In the genomic region with DNA sequence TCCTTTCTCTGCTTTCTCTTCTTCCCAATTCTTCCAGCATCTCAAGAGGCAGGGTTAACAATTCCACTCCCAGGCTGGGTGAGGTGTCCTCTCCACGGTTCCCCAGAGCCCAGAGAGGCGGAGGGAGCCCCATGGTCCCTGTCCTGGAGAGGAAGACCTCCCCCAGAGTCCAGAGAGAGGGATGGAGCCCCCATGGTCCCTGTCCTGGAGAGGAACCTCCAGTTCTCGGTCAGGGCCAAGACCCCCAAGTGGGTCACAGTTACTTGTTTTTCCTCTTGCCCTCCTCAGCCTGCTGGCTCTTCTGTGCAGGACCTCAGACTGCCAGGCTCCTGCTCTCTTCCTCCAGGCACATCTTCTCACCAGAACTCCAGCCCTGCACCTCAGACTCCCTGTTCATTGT, we compare ENCODE assay signal across 15 cellular contexts.
DNase-seq lines count a peak whose midpoint lies in the region; TF ChIP-seq lines count a peak whose summit lies in the region.
"Had no signal": no experiment of that assay in that cellular context is flagged by ENCODE, and none has a peak within 500 bp of the region (broad histone marks: within the 10 kb centered on the region; RNA-seq: fewer than 3 reads in every experiment).

No MANE protein-coding gene starts in this region.

- POLR2A ChIA-PET in A673 (lab: Charles Lee; ENCODE audit: low non-redundant PET) = interaction anchor here (0.6 kb wide), 1 partner anchor 145 kb away, joined by 3 read pairs; no protein-coding TSS in a partner anchor

- H3K9me3 ChIP-seq in SJSA1 (replicated peaks) = no peaks in the 10 kb centered on the region
- H3K9me3 ChIP-seq in A673 (ENCODE audit: low read depth, low read length, poor library complexity, severe bottlenecking) = no peaks in the 10 kb centered on the region
- H3K9me3 ChIP-seq: Caco-2, prostate gland, SJCRH30, testis had no signal

- H3K36me3 Mint-ChIP-seq in activated T-cell treated with anti-CD3 and anti-CD28 coated beads, Interleukin-2, amount 50 U/mL, for 24 hours (ENCODE audit: low read depth) = peaks cover 18% of the 10 kb centered on the region
- H3K36me3 Mint-ChIP-seq in chondrocyte (ENCODE audit: low read depth) (no peaks in the 10 kb centered on the region), progenitor cell of endocrine pancreas (ENCODE audit: insufficient read depth) (no peaks in the 10 kb centered on the region)

- H3K36me3 ChIP-seq in SJSA1 (peaks cover 6% of the 10 kb centered on the region), A673 (ENCODE audit: insufficient read depth, low read length, poor library complexity, severe bottlenecking) (no peaks in the 10 kb centered on the region)
- H3K36me3 ChIP-seq: prostate gland had no signal

- H3K4me3 ChIP-seq in SJSA1 (no peak overlapping the region), A673 (ENCODE audit: low read depth, low read length, poor library complexity, severe bottlenecking) (no peak overlapping the region)
- H3K4me3 ChIP-seq: prostate gland, SJCRH30, testis had no signal

- intact Hi-C loops in A673 (cut with micrococcal nuclease; ENCODE audit: unreplicated experiment) = no loop called here

- H3K27me3 Mint-ChIP-seq in activated T-cell treated with anti-CD3 and anti-CD28 coated beads, Interleukin-2, amount 50 U/mL, for 24 hours = no peaks in the 10 kb centered on the region
- H3K27me3 Mint-ChIP-seq in chondrocyte (ENCODE audit: low read depth) = no peaks in the 10 kb centered on the region
- H3K27me3 Mint-ChIP-seq in progenitor cell of endocrine pancreas = peaks cover 2% of the 10 kb centered on the region

- H3K9me3 Mint-ChIP-seq in activated T-cell treated with anti-CD3 and anti-CD28 coated beads, Interleukin-2, amount 50 U/mL, for 24 hours = no peaks in the 10 kb centered on the region
- H3K9me3 Mint-ChIP-seq in chondrocyte (ENCODE audit: low read depth) (no peaks in the 10 kb centered on the region), progenitor cell of endocrine pancreas (ENCODE audit: low read depth) (no peaks in the 10 kb centered on the region)

- DNase-seq in activated T-cell treated with anti-CD3 and anti-CD28 coated beads, Interleukin-2, amount 50 U/mL, for 24 hours = no peak
- no peak for DNase-seq in activated T-cell treated with anti-CD3 and anti-CD28 coated beads, Interleukin-2, amount 50 U/mL, for 1 hour
- no peak for DNase-seq in SJSA1 (ENCODE audit: low read depth in 1 of 2, low spot score in 2 of 2)
- no peak for DNase-seq in chondrocyte (ENCODE audit: low spot score)
- DNase-seq in progenitor cell of endocrine pancreas (ENCODE audit: low spot score, unreplicated experiment) = no peak
- DNase-seq in putamen (ENCODE audit: low spot score) = no peak
- no peak for DNase-seq in A673 (ENCODE audit: low spot score)
- DNase-seq in stimulated activated CD4-positive, alpha-beta T cell treated with anti-CD3 and anti-CD28 coated beads, Interleukin-4, amount 100 ng/mL, for 1 hour = no peak
- DNase-seq: Caco-2, Kasumi-1, left cardiac atrium, SJCRH30, testis, WERI-Rb-1 had no signal

- H3K27ac ChIP-seq in SJSA1 (peak overlapping the region; percentile 73), A673 (ENCODE audit: low read depth, low read length, poor library complexity, severe bottlenecking) (no peak overlapping the region)
- H3K27ac ChIP-seq: prostate gland, SJCRH30, testis, WERI-Rb-1 had no signal

- no TSS peak for BruUV-seq in A673 (replicated peaks; lab: Mats Ljungman, UMichigan)

- H3K4me1 Mint-ChIP-seq in activated T-cell treated with anti-CD3 and anti-CD28 coated beads, Interleukin-2, amount 50 U/mL, for 24 hours (ENCODE audit: low read depth) = peaks cover 56% of the 10 kb centered on the region
- peaks cover 24% of the 10 kb centered on the region for H3K4me1 Mint-ChIP-seq in chondrocyte (ENCODE audit: low read depth)
- peaks cover 10% of the 10 kb centered on the region for H3K4me1 Mint-ChIP-seq in progenitor cell of endocrine pancreas (ENCODE audit: low read depth)

- H3K4me1 ChIP-seq in SJSA1 (replicated peaks) (peaks cover 34% of the 10 kb centered on the region), A673 (ENCODE audit: insufficient read depth, low read length, poor library complexity, severe bottlenecking) (peaks cover 5% of the 10 kb centered on the region)
- H3K4me1 ChIP-seq: Caco-2, prostate gland, SJCRH30, testis had no signal

- H3K27me3 ChIP-seq in SJSA1 (replicated peaks) (no peaks in the 10 kb centered on the region), A673 (replicated peaks; ENCODE audit: insufficient read depth, low read depth, low read length, poor library complexity) (no peaks in the 10 kb centered on the region)
- H3K27me3 ChIP-seq: SJCRH30, testis had no signal

- no peak overlapping the region for H3K4me3 Mint-ChIP-seq in activated T-cell treated with anti-CD3 and anti-CD28 coated beads, Interleukin-2, amount 50 U/mL, for 24 hours
- H3K4me3 Mint-ChIP-seq in chondrocyte (ENCODE audit: unreplicated experiment) (peak overlapping the region; percentile 57), progenitor cell of endocrine pancreas (ENCODE audit: low read depth) (no peak overlapping the region)

- TF ChIP-seq CTCF in chondrocyte (IDR thresholded peaks at IDR 0.05) (no peak), progenitor cell of endocrine pancreas (IDR thresholded peaks at IDR 0.05; ENCODE audit: unreplicated experiment) (no peak), A673 (conservative IDR thresholded peaks at IDR 0.05; ENCODE audit: low read depth, low read length) (no peak)

- CTCF ChIA-PET in A673 (lab: Charles Lee) = no interaction called here

- peak overlapping the region; percentile 88 for H3K27ac Mint-ChIP-seq in activated T-cell treated with anti-CD3 and anti-CD28 coated beads, Interleukin-2, amount 50 U/mL, for 24 hours
- H3K27ac Mint-ChIP-seq in chondrocyte (ENCODE audit: unreplicated experiment) (peak overlapping the region; percentile 84), progenitor cell of endocrine pancreas (peak overlapping the region; percentile 11)

Comparison
In these comparisons a context has a peak if more than half of its experiments do, and no peak if none do; other contexts are left out.
1. H3K27ac Mint-ChIP-seq: peak in every context shown above with its lines; median percentile 88 in activated T-cell treated with anti-CD3 and anti-CD28 coated beads, Interleukin-2, amount 50 U/mL, for 24 hours; 84 in chondrocyte; 11 in progenitor cell of endocrine pancreas.